ENCODE assay signal across 1 cellular context in the genomic region with DNA sequence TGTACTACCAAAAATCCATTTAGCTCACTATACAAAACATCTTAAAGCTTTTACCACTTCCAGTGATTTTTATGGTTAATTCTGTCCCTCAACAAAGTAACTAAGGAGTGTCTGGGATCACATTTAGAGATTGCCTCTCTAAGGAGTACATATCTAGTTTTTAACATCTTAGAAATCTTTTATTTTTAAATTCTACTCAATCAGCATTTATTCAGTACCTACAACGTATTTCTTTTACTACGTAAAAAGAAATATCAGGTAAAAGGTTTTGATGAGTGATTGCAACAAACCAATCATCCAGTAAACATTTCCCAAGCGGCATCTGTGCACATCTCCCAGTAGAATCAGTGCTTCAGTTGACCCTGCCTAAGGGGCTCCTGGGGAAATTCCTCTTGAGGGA.
TF ChIP-seq lines count a peak whose summit lies in the region.

No MANE protein-coding gene starts in this region.

TF ChIP-seq in HepG2, 621 proteins besides CTCF, POLR2A, EP300 and RAD21 (continued from another document):
- TF ChIP-seq, protein P1, sequence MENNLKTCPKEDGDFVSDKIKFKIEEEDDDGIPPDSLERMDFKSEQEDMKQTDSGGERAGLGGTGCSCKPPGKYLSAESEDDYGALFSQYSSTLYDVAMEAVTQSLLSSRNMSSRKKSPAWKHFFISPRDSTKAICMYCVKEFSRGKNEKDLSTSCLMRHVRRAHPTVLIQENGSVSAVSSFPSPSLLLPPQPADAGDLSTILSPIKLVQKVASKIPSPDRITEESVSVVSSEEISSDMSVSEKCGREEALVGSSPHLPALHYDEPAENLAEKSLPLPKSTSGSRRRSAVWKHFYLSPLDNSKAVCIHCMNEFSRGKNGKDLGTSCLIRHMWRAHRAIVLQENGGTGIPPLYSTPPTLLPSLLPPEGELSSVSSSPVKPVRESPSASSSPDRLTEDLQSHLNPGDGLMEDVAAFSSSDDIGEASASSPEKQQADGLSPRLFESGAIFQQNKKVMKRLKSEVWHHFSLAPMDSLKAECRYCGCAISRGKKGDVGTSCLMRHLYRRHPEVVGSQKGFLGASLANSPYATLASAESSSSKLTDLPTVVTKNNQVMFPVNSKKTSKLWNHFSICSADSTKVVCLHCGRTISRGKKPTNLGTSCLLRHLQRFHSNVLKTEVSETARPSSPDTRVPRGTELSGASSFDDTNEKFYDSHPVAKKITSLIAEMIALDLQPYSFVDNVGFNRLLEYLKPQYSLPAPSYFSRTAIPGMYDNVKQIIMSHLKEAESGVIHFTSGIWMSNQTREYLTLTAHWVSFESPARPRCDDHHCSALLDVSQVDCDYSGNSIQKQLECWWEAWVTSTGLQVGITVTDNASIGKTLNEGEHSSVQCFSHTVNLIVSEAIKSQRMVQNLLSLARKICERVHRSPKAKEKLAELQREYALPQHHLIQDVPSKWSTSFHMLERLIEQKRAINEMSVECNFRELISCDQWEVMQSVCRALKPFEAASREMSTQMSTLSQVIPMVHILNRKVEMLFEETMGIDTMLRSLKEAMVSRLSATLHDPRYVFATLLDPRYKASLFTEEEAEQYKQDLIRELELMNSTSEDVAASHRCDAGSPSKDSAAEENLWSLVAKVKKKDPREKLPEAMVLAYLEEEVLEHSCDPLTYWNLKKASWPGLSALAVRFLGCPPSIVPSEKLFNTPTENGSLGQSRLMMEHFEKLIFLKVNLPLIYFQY (CRISPR knock-in tag; IDR thresholded peaks at IDR 0.05; ENCODE audit: borderline replicate concordance), result no peak
- no peak for TF ChIP-seq HOXA3 (CRISPR knock-in tag; IDR thresholded peaks at IDR 0.05)
- no peak for TF ChIP-seq ZNF75D (CRISPR knock-in tag; IDR thresholded peaks at IDR 0.05; ENCODE audit: borderline replicate concordance)
- TF ChIP-seq ZNF780A (CRISPR knock-in tag; IDR thresholded peaks at IDR 0.05), result no peak
- no peak for TF ChIP-seq HNRNPLL (IDR thresholded peaks at IDR 0.05; ENCODE audit: low read depth, low read length, poor library complexity, severe bottlenecking)
- peak; percentile 53; the same call in 1 of the 2 replicates for TF ChIP-seq MAFF (IDR thresholded peaks at IDR 0.05; ENCODE audit: low read depth, low read length)
- no peak for TF ChIP-seq ZSCAN29 (CRISPR knock-in tag; conservative IDR thresholded peaks at IDR 0.05)
- TF ChIP-seq CHD2 (IDR thresholded peaks at IDR 0.05; ENCODE audit: low read depth, low read length), result no peak
- no peak for TF ChIP-seq RFX5 (IDR thresholded peaks at IDR 0.05; ENCODE audit: low read depth, low read length)
- TF ChIP-seq FLYWCH1 (CRISPR knock-in tag; IDR thresholded peaks at IDR 0.05), result no peak
TF ChIP-seq in HepG2: peak in this region for 2.
